In genomic region chr16:85674418-85674755, GRCh38 we compare ENCODE assay signal across 20 cellular contexts. TPM values are rescaled to one million over a fixed set of nuclear protein-coding genes. Genes with fewer than 3 reads are reported as not detected.
DNase-seq lines count a peak whose midpoint lies in the region; ATAC-seq, FAIRE-seq and TF ChIP-seq lines count a peak whose summit lies in the region.
"Had no signal": no experiment of that assay in that cellular context is flagged by ENCODE, and none has a peak within 500 bp of the region (broad histone marks: within the 10 kb centered on the region; RNA-seq: fewer than 3 reads in every experiment).

No MANE protein-coding gene starts in this region.

- CTCF ChIA-PET in A673 (lab: Charles Lee) = no interaction called here
- CTCF ChIA-PET in CD8-positive, alpha-beta T cell (lab: Charles Lee) = interaction anchor here (1.0 to 2.7 kb wide), 2 partner anchors 13 to 15 kb away, joined by 3 to 9 read pairs; no protein-coding TSS in a partner anchor

- H3K27ac Mint-ChIP-seq in CD8-positive, alpha-beta T cell = peak overlapping the region; percentile 69
- no peak overlapping the region for H3K27ac Mint-ChIP-seq in astrocyte (ENCODE audit: unreplicated experiment)
- peak overlapping the region; percentile 14 to 63 (median 48) for H3K27ac Mint-ChIP-seq in nephron
- H3K27ac Mint-ChIP-seq: activated T-cell treated with anti-CD3 and anti-CD28 coated beads, Interleukin-2, amount 50 U/mL, for 72 hours; IgD-negative memory B cell; stimulated activated naive B cell treated with anti-CD40 and anti-IgM and Interleukin-4, amounts not matched to agents 10 μg/mL and 1 μg/mL and 100 μg/mL, for 72 hours had no signal

- H3K4me1 Mint-ChIP-seq in CD8-positive, alpha-beta T cell (ENCODE audit: low read depth) = no peaks in the 10 kb centered on the region
- H3K4me1 Mint-ChIP-seq in astrocyte (ENCODE audit: low read depth, unreplicated experiment) (no peaks in the 10 kb centered on the region), nephron (peaks cover 25% of the 10 kb centered on the region)

- H3K36me3 ChIP-seq in A673 (ENCODE audit: insufficient read depth, low read length, poor library complexity, severe bottlenecking) (peaks cover 94% of the 10 kb centered on the region), astrocyte (ENCODE audit: insufficient read depth, low read length) (peaks cover 17% of the 10 kb centered on the region)
- peaks cover 31% of the 10 kb centered on the region for H3K36me3 ChIP-seq in CD8-positive, alpha-beta T cell (ENCODE audit: insufficient read depth, low read length)

- no peak overlapping the region for H2AFZ ChIP-seq in astrocyte (ENCODE audit: low read depth, low read length)

- intact Hi-C loops in A673 (cut with micrococcal nuclease; ENCODE audit: unreplicated experiment) = no loop called here
- intact Hi-C loops in CD8-positive, alpha-beta T cell (cut with DNase I, micrococcal nuclease) = no loop called here

- H3K27me3 ChIP-seq in A673 (replicated peaks; ENCODE audit: insufficient read depth, low read depth, low read length, poor library complexity) (no peaks in the 10 kb centered on the region), astrocyte (ENCODE audit: insufficient read depth, low read length) (no peaks in the 10 kb centered on the region)
- H3K27me3 ChIP-seq in CD8-positive, alpha-beta T cell (ENCODE audit: insufficient read depth, low read length) = no peaks in the 10 kb centered on the region
- H3K27me3 ChIP-seq: BLaER1 treated with 17β-estradiol and CSF1 and Interleukin-3, amounts not matched to agents 10 nM and 100 nM; dorsolateral prefrontal cortex; vagina had no signal

- H3K9ac ChIP-seq in astrocyte (ENCODE audit: low read length) = no peak overlapping the region

- POLR2A ChIA-PET in A673 (lab: Charles Lee; ENCODE audit: low non-redundant PET) = interaction anchor here (0.5 kb wide), 2 partner anchors 21 to 28 kb away, joined by 4 to 7 read pairs; no protein-coding TSS in a partner anchor
- POLR2A ChIA-PET in CD8-positive, alpha-beta T cell (lab: Charles Lee) = no interaction called here

- no peak for FAIRE-seq in astrocyte (lab: Jason Lieb, UNC)
- FAIRE-seq: H54, TTC549 had no signal

- H3K27me3 Mint-ChIP-seq in CD8-positive, alpha-beta T cell (ENCODE audit: low read depth) = no peaks in the 10 kb centered on the region
- H3K27me3 Mint-ChIP-seq in astrocyte (ENCODE audit: low read depth, unreplicated experiment) (no peaks in the 10 kb centered on the region), nephron (ENCODE audit: low read depth) (no peaks in the 10 kb centered on the region)
- H3K27me3 Mint-ChIP-seq: IgD-negative memory B cell; stimulated activated naive B cell treated with anti-CD40 and anti-IgM and Interleukin-4, amounts not matched to agents 10 μg/mL and 1 μg/mL and 100 μg/mL, for 72 hours had no signal

- peaks cover 16% of the 10 kb centered on the region for H4K20me1 ChIP-seq in astrocyte (ENCODE audit: insufficient read depth, low read length)

- H3K79me2 ChIP-seq in astrocyte (ENCODE audit: insufficient read depth, low read length) = no peaks in the 10 kb centered on the region

- BruUV-seq in A673 (replicated peaks; lab: Mats Ljungman, UMichigan) = no TSS peak

- H3K27ac ChIP-seq in A673 (ENCODE audit: low read depth, low read length, poor library complexity, severe bottlenecking) (peak overlapping the region; percentile 9), astrocyte (ENCODE audit: low read depth, low read length) (no peak overlapping the region)
- H3K27ac ChIP-seq in CD8-positive, alpha-beta T cell (ENCODE audit: low read depth, low read length) = no peak overlapping the region
- H3K27ac ChIP-seq: SK-N-MC, vagina had no signal

- no peaks in the 10 kb centered on the region for H3K9me3 Mint-ChIP-seq in CD8-positive, alpha-beta T cell
- H3K9me3 Mint-ChIP-seq in astrocyte (ENCODE audit: unreplicated experiment) (no peaks in the 10 kb centered on the region), nephron (no peaks in the 10 kb centered on the region)
- H3K9me3 Mint-ChIP-seq: activated T-cell treated with anti-CD3 and anti-CD28 coated beads, Interleukin-2, amount 50 U/mL, for 72 hours; IgD-negative memory B cell; stimulated activated naive B cell treated with anti-CD40 and anti-IgM and Interleukin-4, amounts not matched to agents 10 μg/mL and 1 μg/mL and 100 μg/mL, for 72 hours had no signal

- DNase-seq in A673 (ENCODE audit: low spot score) (no peak), astrocyte (ENCODE audit: low read depth) (no peak), hepatic stellate cell (ENCODE audit: low spot score) (no peak), RPMI8226 (no peak)
- no peak for DNase-seq in CD8-positive, alpha-beta T cell
- DNase-seq: activated CD4-positive, alpha-beta T cell treated with anti-CD3 and anti-CD28 coated beads, Interleukin-2, amount 50 U/mL, for 4 hours; activated T-cell treated with anti-CD3 and anti-CD28 coated beads, Interleukin-2, amount 50 U/mL, for 72 hours; DND-41; stimulated activated naive B cell treated with anti-CD40 and anti-IgM and Interleukin-4, amounts not matched to agents 10 μg/mL and 1 μg/mL and 100 μg/mL, for 72 hours had no signal

- TF ChIP-seq CTCF in A673 (conservative IDR thresholded peaks at IDR 0.05; ENCODE audit: low read depth, low read length) (no peak), astrocyte (IDR thresholded peaks at IDR 0.05; ENCODE audit: insufficient read depth, low read depth, low read length) (no peak), nephron (IDR thresholded peaks at IDR 0.05; ENCODE audit: unreplicated experiment in 3 of 3) (no peak)
- TF ChIP-seq CTCF in CD8-positive, alpha-beta T cell (IDR thresholded peaks at IDR 0.05) = no peak

- peaks cover 15% of the 10 kb centered on the region for H3K4me1 ChIP-seq in A673 (ENCODE audit: insufficient read depth, low read length, poor library complexity, severe bottlenecking)
- no peaks in the 10 kb centered on the region for H3K4me1 ChIP-seq in CD8-positive, alpha-beta T cell (ENCODE audit: insufficient read depth, low read length)
- H3K4me1 ChIP-seq in astrocyte (ENCODE audit: insufficient read depth, low read length) = peaks cover 11% of the 10 kb centered on the region
- H3K4me1 ChIP-seq: vagina had no signal

- H3K4me2 ChIP-seq in astrocyte (ENCODE audit: low read length) = peak overlapping the region; percentile 15
- H3K4me2 ChIP-seq: BLaER1 treated with 17β-estradiol and CSF1 and Interleukin-3, amounts not matched to agents 10 nM and 100 nM had no signal

- H3K9me3 ChIP-seq in A673 (ENCODE audit: low read depth, low read length, poor library complexity, severe bottlenecking) (no peaks in the 10 kb centered on the region), astrocyte (ENCODE audit: insufficient read depth, low read depth, low read length) (no peaks in the 10 kb centered on the region)
- H3K9me3 ChIP-seq in CD8-positive, alpha-beta T cell (ENCODE audit: low read length) = no peaks in the 10 kb centered on the region
- H3K9me3 ChIP-seq: BLaER1 treated with 17β-estradiol and CSF1 and Interleukin-3, amounts not matched to agents 10 nM and 100 nM; vagina had no signal

- H3K4me3 ChIP-seq in A673 (ENCODE audit: low read depth, low read length, poor library complexity, severe bottlenecking) = no peak overlapping the region
- no peak overlapping the region for H3K4me3 ChIP-seq in CD8-positive, alpha-beta T cell (ENCODE audit: low read depth, low read length)
- H3K4me3 ChIP-seq in astrocyte (ENCODE audit: insufficient read depth, low read depth, low read length) = no peak overlapping the region
- H3K4me3 ChIP-seq: BLaER1 treated with 17β-estradiol and CSF1 and Interleukin-3, amounts not matched to agents 10 nM and 100 nM; dorsolateral prefrontal cortex; lung; SK-N-MC; vagina had no signal

- no peak overlapping the region for H3K4me3 Mint-ChIP-seq in CD8-positive, alpha-beta T cell
- H3K4me3 Mint-ChIP-seq in astrocyte (ENCODE audit: unreplicated experiment) (no peak overlapping the region), nephron (no peak overlapping the region)
- H3K4me3 Mint-ChIP-seq: activated T-cell treated with anti-CD3 and anti-CD28 coated beads, Interleukin-2, amount 50 U/mL, for 72 hours; stimulated activated naive B cell treated with anti-CD40 and anti-IgM and Interleukin-4, amounts not matched to agents 10 μg/mL and 1 μg/mL and 100 μg/mL, for 72 hours had no signal

- peaks cover 65% of the 10 kb centered on the region for H3K36me3 Mint-ChIP-seq in CD8-positive, alpha-beta T cell
- H3K36me3 Mint-ChIP-seq in astrocyte (ENCODE audit: low read depth, unreplicated experiment) (peaks cover 8% of the 10 kb centered on the region), nephron (ENCODE audit: low read depth) (peaks cover 70% of the 10 kb centered on the region)

- ATAC-seq in CD8-positive, alpha-beta T cell = no peak
- no peak for ATAC-seq in HG03565 (IDR thresholded peaks at IDR 0.05; ENCODE audit: unreplicated experiment)
- ATAC-seq in GM21381 (IDR thresholded peaks at IDR 0.05; ENCODE audit: unreplicated experiment) = no peak
- ATAC-seq: activated T-cell treated with anti-CD3 and anti-CD28 coated beads, Interleukin-2, amount 50 U/mL, for 72 hours; stimulated activated naive B cell treated with anti-CD40 and anti-IgM and Interleukin-4, amounts not matched to agents 10 μg/mL and 1 μg/mL and 100 μg/mL, for 72 hours had no signal

RNA-seq across cellular contexts. Expression of gene GINS2, which starts 14.4 kb away (rescaled TPM):
- total RNA-seq in A673 (2021) (70.5 and 71.9 TPM in 2 replicates), astrocyte (2.2 and 3.4 TPM in 2 replicates)
- total RNA-seq in CD8-positive, alpha-beta T cell = 1 to 10 TPM in 1 of 2 experiments, under 1 TPM in 1; 0.58 to 1.0 TPM

Comparison
In these comparisons a context has a peak if more than half of its experiments do, and no peak if none do; other contexts are left out.
1. RNA of gene GINS2, which starts 14.4 kb away (total RNA-seq): 70.5 to 71.9 TPM in A673; 2.2 to 3.4 TPM in astrocyte and 0.58 to 1.0 TPM in CD8-positive, alpha-beta T cell; every median in the first group is over 10 times any median in the second.